18 cellular contexts compared by ENCODE assay signal in genomic region chr1:51302746-51303145, GRCh38. TPM values are rescaled to one million over a fixed set of nuclear protein-coding genes. Genes with fewer than 3 reads are reported as not detected.
DNase-seq lines count a peak whose midpoint lies in the region; ATAC-seq and TF ChIP-seq lines count a peak whose summit lies in the region.
"Had no signal": no experiment of that assay in that cellular context is flagged by ENCODE, and none has a peak within 500 bp of the region (broad histone marks: within the 10 kb centered on the region; RNA-seq: fewer than 3 reads in every experiment).

No MANE protein-coding gene starts in this region.

- no peak overlapping the region for H4K91ac ChIP-seq in IMR-90 (ENCODE audit: insufficient read depth, low read depth, low read length)

- no peak overlapping the region for H4K5ac ChIP-seq in IMR-90 (ENCODE audit: low read depth, low read length)

- no peak overlapping the region for H3K4ac ChIP-seq in IMR-90 (ENCODE audit: low read depth, low read length)

- H2BK20ac ChIP-seq in IMR-90 (ENCODE audit: low read depth, low read length), result no peak overlapping the region

- in situ Hi-C loops in IMR-90 (cut with MboI; ENCODE audit: low sequenced_read_pairs), result no loop called here

- no peak overlapping the region for H3K4me2 ChIP-seq in IMR-90 (ENCODE audit: low read depth, low read length)
- H3K4me2 ChIP-seq: BLaER1 had no signal

- H4K8ac ChIP-seq in IMR-90 (ENCODE audit: low read depth in 2 of 2, low read length in 2 of 2), result no peak overlapping the region

- H3K18ac ChIP-seq in IMR-90 (ENCODE audit: low read depth, low read length), result no peak overlapping the region

- dilution Hi-C loops in IMR-90 (cut with HindIII; ENCODE audit: low sequenced_read_pairs, unreplicated experiment), result no loop called here

- WGBS in IMR-90 (ENCODE audit: extremely low coverage in 2 of 2, insufficient read length in 1 of 2), 2 experiments, result no CpG with 5 or more reads among the region's 7 CpGs
- 76 to 88% (median 81%) methylated on average over 5 to 7 of the region's 7 CpGs for WGBS in spleen, 5 donors
- WGBS in prostate gland, result 88% methylated on average over 7 of the region's 7 CpGs

- intact Hi-C loops in IMR-90 (cut with micrococcal nuclease) (no loop called here), spleen (cut with DNase I; ENCODE audit: low total_unique reads) (no loop called here), prostate gland (cut with DNase I) (no loop called here)
- intact Hi-C loops in CD8-positive, alpha-beta T cell (cut with DNase I, micrococcal nuclease), result no loop called here

- TF ChIP-seq POLR2A in IMR-90 (IDR thresholded peaks at IDR 0.05; ENCODE audit: low read depth, low read length), result no peak
- no peak for TF ChIP-seq POLR2A in spleen (IDR thresholded peaks at IDR 0.05)
- TF ChIP-seq POLR2A in prostate gland (IDR thresholded peaks at IDR 0.05), result no peak

- H3K4me1 Mint-ChIP-seq in stimulated activated naive CD8-positive, alpha-beta T cell treated with anti-CD3 and anti-CD28 coated beads, Interleukin-15, amount 100 ng/mL, for 72 hours, result peaks cover 42% of the 10 kb centered on the region
- no peaks in the 10 kb centered on the region for H3K4me1 Mint-ChIP-seq in CD8-positive, alpha-beta T cell (ENCODE audit: low read depth)

- H3K27ac Mint-ChIP-seq in stimulated activated naive CD8-positive, alpha-beta T cell treated with anti-CD3 and anti-CD28 coated beads, Interleukin-15, amount 100 ng/mL, for 72 hours, result no peak overlapping the region
- no peak overlapping the region for H3K27ac Mint-ChIP-seq in CD8-positive, alpha-beta T cell
- H3K27ac Mint-ChIP-seq: CD4-positive, alpha-beta memory T cell; HFFc6 had no signal

- BruUV-seq in IMR-90 (replicated peaks; lab: Mats Ljungman, UMichigan), result no TSS peak

- no peak for DNase-seq in stimulated activated naive CD8-positive, alpha-beta T cell treated with anti-CD3 and anti-CD28 coated beads, Interleukin-15, amount 100 ng/mL, for 72 hours
- DNase-seq in stimulated activated naive CD8-positive, alpha-beta T cell treated with anti-CD3 and anti-CD28 coated beads, Interleukin-15, Interleukin-2, amounts not matched to agents 100 U/mL and 50 U/mL, for 24 hours, result no peak
- DNase-seq in IMR-90 (no peak), ecto neural progenitor cell (ENCODE audit: low spot score) (peak; percentile 44), spleen (peak; percentile 52), prostate gland (ENCODE audit: low spot score) (no peak)
- DNase-seq in CD8-positive, alpha-beta T cell, result no peak
- DNase-seq: 8988T; Calu3; CD4-positive, alpha-beta memory T cell; DMS79 treated with DMSO at 0.1 percent for 48 hours; GF-D8; GM23248; HFFc6 had no signal

- H2AFZ ChIP-seq in IMR-90 (replicated peaks; ENCODE audit: low read length, poor library complexity), result peak overlapping the region; percentile 21
- H2AFZ ChIP-seq: GM23248 had no signal

- H4K20me1 ChIP-seq in IMR-90 (ENCODE audit: insufficient read depth, low read length), result no peaks in the 10 kb centered on the region
- H4K20me1 ChIP-seq: BLaER1 had no signal

- H3K9ac ChIP-seq in IMR-90 (ENCODE audit: low read depth, low read length), result no peak overlapping the region
- H3K9ac ChIP-seq: GM23248 had no signal

- H3K79me1 ChIP-seq in IMR-90 (ENCODE audit: low read depth in 1 of 2, low read length in 2 of 2), result no peaks in the 10 kb centered on the region

- no peak overlapping the region for H3K14ac ChIP-seq in IMR-90 (replicated peaks; ENCODE audit: low read depth, low read length)

- H3K36me3 ChIP-seq in IMR-90 (ENCODE audit: control insufficient read depth, insufficient read depth, low read length) (no peaks in the 10 kb centered on the region), spleen (no peaks in the 10 kb centered on the region), prostate gland (no peaks in the 10 kb centered on the region)
- no peaks in the 10 kb centered on the region for H3K36me3 ChIP-seq in CD8-positive, alpha-beta T cell (ENCODE audit: insufficient read depth, low read length)
- H3K36me3 ChIP-seq: BLaER1 had no signal

- no peaks in the 10 kb centered on the region for H3K9me3 Mint-ChIP-seq in stimulated activated naive CD8-positive, alpha-beta T cell treated with anti-CD3 and anti-CD28 coated beads, Interleukin-15, amount 100 ng/mL, for 72 hours
- H3K9me3 Mint-ChIP-seq in CD8-positive, alpha-beta T cell, result no peaks in the 10 kb centered on the region
- H3K9me3 Mint-ChIP-seq: CD4-positive, alpha-beta memory T cell; HFFc6 had no signal

- H3K4me1 ChIP-seq in IMR-90 (ENCODE audit: control insufficient read depth, insufficient read depth, low read length) (no peaks in the 10 kb centered on the region; the same call in 1 of the 2 replicates), spleen (peaks cover 0 to 14% (median 7%) of the 10 kb centered on the region in 6 donors), prostate gland (replicated peaks) (no peaks in the 10 kb centered on the region)
- no peaks in the 10 kb centered on the region for H3K4me1 ChIP-seq in CD8-positive, alpha-beta T cell (ENCODE audit: insufficient read depth, low read length)
- H3K4me1 ChIP-seq: BLaER1 had no signal

- H3K36me3 Mint-ChIP-seq in CD8-positive, alpha-beta T cell, result no peaks in the 10 kb centered on the region
- H3K36me3 Mint-ChIP-seq: CD14-positive monocyte; CD4-positive, alpha-beta memory T cell had no signal

- H2BK5ac ChIP-seq in IMR-90 (ENCODE audit: low read depth, low read length, poor library complexity, severe bottlenecking), result no peak overlapping the region

- peaks cover 9% of the 10 kb centered on the region; the same call in 1 of the 2 replicates for H3K9me1 ChIP-seq in IMR-90 (ENCODE audit: insufficient read depth, low read length)

- H2BK120ac ChIP-seq in IMR-90 (ENCODE audit: low read depth, low read length), result no peak overlapping the region

- POLR2A ChIA-PET in IMR-90 (lab: Charles Lee; ENCODE audit: unreplicated experiment), result no interaction called here
- POLR2A ChIA-PET in CD8-positive, alpha-beta T cell (lab: Charles Lee), result no interaction called here

- H3K4me3 Mint-ChIP-seq in stimulated activated naive CD8-positive, alpha-beta T cell treated with anti-CD3 and anti-CD28 coated beads, Interleukin-15, amount 100 ng/mL, for 72 hours, result no peak overlapping the region
- no peak overlapping the region for H3K4me3 Mint-ChIP-seq in CD8-positive, alpha-beta T cell
- H3K4me3 Mint-ChIP-seq: CD4-positive, alpha-beta memory T cell; HFFc6 had no signal

- H3K27me3 ChIP-seq in IMR-90 (ENCODE audit: control insufficient read depth, insufficient read depth, low read length), result no peaks in the 10 kb centered on the region; the same call in 1 of the 2 replicates
- H3K27me3 ChIP-seq in spleen (replicated peaks in 1 of 7), result no peaks in the 10 kb centered on the region
- no peaks in the 10 kb centered on the region for H3K27me3 ChIP-seq in prostate gland (replicated peaks; ENCODE audit: insufficient read depth)
- H3K27me3 ChIP-seq in CD8-positive, alpha-beta T cell (ENCODE audit: insufficient read depth, low read length), result no peaks in the 10 kb centered on the region
- H3K27me3 ChIP-seq: BLaER1 had no signal

- H2AK9ac ChIP-seq in IMR-90 (replicated peaks; ENCODE audit: low read depth, low read length, poor library complexity), result peak overlapping the region; percentile 78

- H2AK5ac ChIP-seq in IMR-90 (ENCODE audit: low read depth, low read length), result no peak overlapping the region

- no peak for TF ChIP-seq RAD21 in IMR-90 (IDR thresholded peaks at IDR 0.05; ENCODE audit: low read length)

- no peak overlapping the region for H3K23ac ChIP-seq in IMR-90 (ENCODE audit: low read depth, low read length)

- TF ChIP-seq CTCF in IMR-90 (conservative IDR thresholded peaks at IDR 0.05; ENCODE audit: low read depth, low read length) (no peak), spleen (IDR thresholded peaks at IDR 0.05 in 8 of 11, conservative IDR thresholded peaks at IDR 0.05 in 3 of 11) (no peak), prostate gland (IDR thresholded peaks at IDR 0.05) (no peak)
- TF ChIP-seq CTCF in CD8-positive, alpha-beta T cell (IDR thresholded peaks at IDR 0.05), result no peak

- H3K9me3 ChIP-seq in IMR-90 (ENCODE audit: control insufficient read depth, insufficient read depth, low read length) (no peaks in the 10 kb centered on the region), spleen (no peaks in the 10 kb centered on the region), prostate gland (no peaks in the 10 kb centered on the region)
- H3K9me3 ChIP-seq in CD8-positive, alpha-beta T cell (ENCODE audit: low read length), result no peaks in the 10 kb centered on the region

- no peak overlapping the region for H3K56ac ChIP-seq in IMR-90 (ENCODE audit: extremely low read depth, insufficient read depth, low read length)

- no peak overlapping the region for H2BK15ac ChIP-seq in IMR-90 (ENCODE audit: low read depth, low read length)

- ATAC-seq in stimulated activated naive CD8-positive, alpha-beta T cell treated with anti-CD3 and anti-CD28 coated beads, Interleukin-15, amount 100 ng/mL, for 72 hours, result peak; percentile 24
- ATAC-seq in stimulated activated naive CD8-positive, alpha-beta T cell treated with anti-CD3 and anti-CD28 coated beads, Interleukin-15, Interleukin-2, amounts not matched to agents 100 U/mL and 50 U/mL, for 24 hours, result no peak
- ATAC-seq in IMR-90 (ENCODE audit: low read depth), result no peak
- no peak for ATAC-seq in GM18861 (IDR thresholded peaks at IDR 0.05; ENCODE audit: unreplicated experiment)
- no peak for ATAC-seq in CD8-positive, alpha-beta T cell
- ATAC-seq: HCT116 had no signal

- no peak overlapping the region for H3K27ac ChIP-seq in IMR-90 (ENCODE audit: insufficient read depth, low read length)
- no peak overlapping the region for H3K27ac ChIP-seq in spleen
- no peak overlapping the region for H3K27ac ChIP-seq in prostate gland
- no peak overlapping the region for H3K27ac ChIP-seq in CD8-positive, alpha-beta T cell (ENCODE audit: low read depth, low read length)
- H3K27ac ChIP-seq: BLaER1, GM23248 had no signal

- no peaks in the 10 kb centered on the region for H3K27me3 Mint-ChIP-seq in stimulated activated naive CD8-positive, alpha-beta T cell treated with anti-CD3 and anti-CD28 coated beads, Interleukin-15, amount 100 ng/mL, for 72 hours
- no peaks in the 10 kb centered on the region for H3K27me3 Mint-ChIP-seq in CD8-positive, alpha-beta T cell (ENCODE audit: low read depth)
- H3K27me3 Mint-ChIP-seq: CD4-positive, alpha-beta memory T cell had no signal

- CTCF ChIA-PET in IMR-90 (lab: Yijun Ruan, JAX), result no interaction called here
- CTCF ChIA-PET in CD8-positive, alpha-beta T cell (lab: Charles Lee), result no interaction called here

- H3K4me3 ChIP-seq in IMR-90 (ENCODE audit: insufficient read depth, low read depth, low read length) (no peak overlapping the region), spleen (no peak overlapping the region), prostate gland (no peak overlapping the region)
- H3K4me3 ChIP-seq in CD8-positive, alpha-beta T cell (ENCODE audit: low read depth, low read length), result no peak overlapping the region
- H3K4me3 ChIP-seq: BLaER1, GM23248 had no signal

RNA-seq across cellular contexts. Expression of gene TTC39A, which starts 27.6 kb away (rescaled TPM):
- total RNA-seq in IMR-90 (2012; rRNA removed), result 0.28 and 0.72 TPM in 2 replicates
- polyA plus RNA-seq in IMR-90 (2012; rRNA removed), result 0.62 and 0.79 TPM in 2 replicates
- polyA plus RNA-seq in IMR-90 (2012; cell fraction: cytosol; rRNA removed), result 0.08 and 0.42 TPM in 2 replicates
- 0.40 and 0.60 TPM in 2 replicates for polyA plus RNA-seq in IMR-90 (2012; cell fraction: nucleus; rRNA removed; ENCODE audit: low replicate concordance)
- total RNA-seq in spleen, result 1 to 10 TPM in 2 of 7 donors, under 1 TPM in 4, not detected in 1; 0.24 to 2.4 (median 0.57) TPM
- 1 to 10 TPM in 1 of 3 donors, under 1 TPM in 2; 0.43 to 1.2 (median 0.70) TPM for polyA plus RNA-seq in spleen
- 10 to 100 TPM; 65.0 to 78.4 TPM for total RNA-seq in prostate gland
- total RNA-seq in CD8-positive, alpha-beta T cell, result not detected
- total RNA-seq: CD4-positive, alpha-beta memory T cell; GM23248 had no signal
- polyA plus RNA-seq: CD14-positive monocyte; CD4-positive, alpha-beta memory T cell had no signal

Comparison
In these comparisons a context has a peak if more than half of its experiments do, and no peak if none do; other contexts are left out.
1. DNase-seq: peak in ecto neural progenitor cell (single experiment) and spleen (single experiment); none in stimulated activated naive CD8-positive, alpha-beta T cell treated with anti-CD3 and anti-CD28 coated beads, Interleukin-15, amount 100 ng/mL, for 72 hours (0 of 2), stimulated activated naive CD8-positive, alpha-beta T cell treated with anti-CD3 and anti-CD28 coated beads, Interleukin-15, Interleukin-2, amounts not matched to agents 100 U/mL and 50 U/mL, for 24 hours (single experiment), IMR-90 (single experiment), prostate gland (single experiment) and CD8-positive, alpha-beta T cell (0 of 7).
2. RNA of gene TTC39A, which starts 27.6 kb away (total RNA-seq): 65.0 to 78.4 TPM in prostate gland; 0.28 to 0.72 TPM in IMR-90, 0.24 to 2.4 TPM in spleen and not detected in CD8-positive, alpha-beta T cell; every median in the first group is over 10 times any median in the second.